ENCODE assay signal across 31 cellular contexts in genomic region chr5:179694561-179694960, GRCh38. TPM values are rescaled to one million over a fixed set of nuclear protein-coding genes. Genes with fewer than 3 reads are reported as not detected.
"Had no signal": no experiment of that assay in that cellular context is flagged by ENCODE, and none has a peak within 500 bp of the region (broad histone marks: within the 10 kb centered on the region; RNA-seq: fewer than 3 reads in every experiment).

No MANE protein-coding gene starts in this region.

- H3K36me3 ChIP-seq: adrenal gland, WERI-Rb-1 had no signal

- H3K27ac ChIP-seq: adrenal gland, WERI-Rb-1 had no signal

- H3K4me3 ChIP-seq: adrenal gland, MG63 had no signal

- H3K9me3 Mint-ChIP-seq: activated CD4-positive, alpha-beta T cell treated with anti-CD3 and anti-CD28 coated beads, Interleukin-2, amount 10 ng/mL, durations not matched to agents 7 days and 5 days; activated naive CD4-positive, alpha-beta T cell treated with anti-CD3 and anti-CD28 coated beads for 36 hours; activated naive CD4-positive, alpha-beta T cell treated with anti-CD3 and anti-CD28 coated beads, Interleukin-2, amount 50 U/mL, for 72 hours; activated T-cell treated with anti-CD3 and anti-CD28 coated beads, Interleukin-2, amount 50 U/mL, for 4 hours; activated T-helper 1 cell treated with anti-CD3 and anti-CD28 coated beads, Interleukin-12 subunit alpha, Interleukin-12 subunit beta, Interleukin-2, Interleukin-4 antibody, amounts not matched to agents 30 ng/mL and 10 ng/mL and 1 ng/mL, durations not matched to agents 14 hours and 24 hours and 36 hours; brain had no signal

- H3K4me3 Mint-ChIP-seq: activated CD4-positive, alpha-beta T cell treated with anti-CD3 and anti-CD28 coated beads, Interleukin-2, amount 10 ng/mL, durations not matched to agents 7 days and 5 days; activated CD8-positive, alpha-beta T cell treated with anti-CD3 and anti-CD28 coated beads, Interleukin-2, amount 10 ng/mL, durations not matched to agents 7 days and 5 days; activated naive CD4-positive, alpha-beta T cell treated with anti-CD3 and anti-CD28 coated beads for 36 hours; activated T-cell treated with anti-CD3 and anti-CD28 coated beads, Interleukin-2, amount 50 U/mL, for 4 hours; activated T-helper 1 cell treated with anti-CD3 and anti-CD28 coated beads, Interleukin-12 subunit alpha, Interleukin-12 subunit beta, Interleukin-2, Interleukin-4 antibody, amounts not matched to agents 30 ng/mL and 10 ng/mL and 1 ng/mL, durations not matched to agents 14 hours and 24 hours and 36 hours had no signal

- DNase-seq: activated CD4-positive, alpha-beta T cell treated with anti-CD3 and anti-CD28 coated beads for 1 hour; activated CD4-positive, alpha-beta T cell treated with anti-CD3 and anti-CD28 coated beads, Interleukin-2, amount 10 ng/mL, durations not matched to agents 7 days and 5 days; activated CD4-positive, alpha-beta T cell treated with anti-CD3 and anti-CD28 coated beads, Interleukin-2, amount 50 U/mL, for 48 hours; activated CD4-positive, CD25-positive, alpha-beta regulatory T cell; activated CD8-positive, alpha-beta T cell treated with anti-CD3 and anti-CD28 coated beads, Interleukin-2, amount 10 ng/mL, durations not matched to agents 7 days and 5 days; activated gamma-delta T cell treated with Interleukin-2 at 50 U/mL for 16 hours; activated naive CD4-positive, alpha-beta T cell treated with anti-CD3 and anti-CD28 coated beads for 36 hours; activated T-cell treated with anti-CD3 and anti-CD28 coated beads for 4 hours; activated T-cell treated with anti-CD3 and anti-CD28 coated beads, Interleukin-2, amount 50 U/mL, for 4 hours; adrenal gland; caudate nucleus; Kasumi-1; KG1; MG63; NCI-H1092; NCI-H1436 treated with DMSO at 0.1 percent for 48 hours; NCI-H1694 treated with DMSO at 0.1 percent for 48 hours; NCI-H2029; NCI-H345; NCI-H524 treated with DMSO at 0.1 percent for 48 hours; OCI-M1; Right ventricle myocardium superior; SW 1271; T-helper 1 cell; T1000; WERI-Rb-1 had no signal

- FAIRE-seq: bronchial epithelial cell had no signal

- H3K9me3 ChIP-seq: adrenal gland, MG63 had no signal

- ATAC-seq: activated CD8-positive, alpha-beta T cell treated with anti-CD3 and anti-CD28 coated beads, Interleukin-2, amount 10 ng/mL, durations not matched to agents 7 days and 5 days; activated naive CD4-positive, alpha-beta T cell treated with anti-CD3 and anti-CD28 coated beads, Interleukin-2, amount 50 U/mL, for 72 hours; activated T-cell treated with anti-CD3 and anti-CD28 coated beads, Interleukin-2, amount 50 U/mL, for 4 hours had no signal

- H3K27me3 ChIP-seq: adrenal gland, MG63 had no signal

- H3K27ac Mint-ChIP-seq: activated CD4-positive, alpha-beta T cell treated with anti-CD3 and anti-CD28 coated beads, Interleukin-2, amount 10 ng/mL, durations not matched to agents 7 days and 5 days; activated CD8-positive, alpha-beta T cell treated with anti-CD3 and anti-CD28 coated beads, Interleukin-2, amount 10 ng/mL, durations not matched to agents 7 days and 5 days; activated naive CD4-positive, alpha-beta T cell treated with anti-CD3 and anti-CD28 coated beads for 36 hours; activated naive CD4-positive, alpha-beta T cell treated with anti-CD3 and anti-CD28 coated beads, Interleukin-2, amount 50 U/mL, for 72 hours; activated T-helper 1 cell treated with anti-CD3 and anti-CD28 coated beads, Interleukin-12 subunit alpha, Interleukin-12 subunit beta, Interleukin-2, Interleukin-4 antibody, amounts not matched to agents 30 ng/mL and 10 ng/mL and 1 ng/mL, durations not matched to agents 14 hours and 24 hours and 36 hours had no signal

- H3K27me3 Mint-ChIP-seq: activated CD4-positive, alpha-beta T cell treated with anti-CD3 and anti-CD28 coated beads, Interleukin-2, amount 10 ng/mL, durations not matched to agents 7 days and 5 days had no signal

RNA-seq across cellular contexts. Expression of gene CBY3, which starts 13.7 kb away (rescaled TPM):
- total RNA-seq: activated naive CD4-positive, alpha-beta T cell treated with anti-CD3 and anti-CD28 coated beads for 36 hours; activated naive CD4-positive, alpha-beta T cell treated with anti-CD3 and anti-CD28 coated beads, Interleukin-2, amount 50 U/mL, for 72 hours; adrenal gland; bronchial epithelial cell; NCI-H460; Right ventricle myocardium superior had no signal
